In the genomic region with DNA sequence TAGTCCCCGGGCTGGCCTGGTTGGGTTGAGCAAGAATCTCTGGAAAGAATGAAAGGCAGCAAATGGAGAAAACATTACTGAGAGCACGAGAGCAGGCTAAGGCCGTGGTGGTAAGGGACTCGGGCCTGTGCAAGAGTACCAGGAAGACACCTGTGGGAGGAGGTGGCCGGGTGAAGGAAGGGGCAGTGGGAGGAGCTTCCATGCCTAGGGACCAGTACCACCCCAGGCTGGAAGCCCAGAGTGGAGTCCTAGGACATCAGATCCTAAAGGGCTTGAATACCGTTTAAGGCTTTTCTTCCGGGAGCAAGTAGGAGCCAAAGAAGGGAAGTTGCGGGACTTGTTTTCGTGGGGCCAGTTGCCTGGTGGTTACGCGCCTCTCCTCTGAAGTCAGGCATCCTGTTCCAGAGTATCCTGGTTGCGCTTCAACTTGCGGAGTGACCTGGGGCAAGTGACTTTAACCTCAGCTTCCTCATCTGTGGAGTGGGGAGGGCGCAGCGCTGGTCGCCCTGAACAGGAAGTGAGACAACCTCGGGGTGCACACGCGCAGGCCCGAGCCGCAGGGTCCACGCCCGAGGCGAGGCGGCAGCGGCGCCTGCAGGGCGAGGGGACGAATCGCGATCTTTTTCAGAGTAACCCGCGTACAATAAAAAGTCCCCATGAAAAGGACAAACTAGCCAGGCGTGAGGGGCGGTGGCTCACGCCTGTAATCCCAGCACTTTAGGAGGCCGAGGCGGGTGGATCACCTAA, we compare ENCODE assay signal across 1 cellular context.
TF ChIP-seq lines count a peak whose summit lies in the region.

No MANE protein-coding gene starts in this region.

TF ChIP-seq in HepG2, 621 proteins besides CTCF, POLR2A, EP300 and RAD21 (continued from another document and continues in another):
- TF ChIP-seq ZNF20 (CRISPR knock-in tag; IDR thresholded peaks at IDR 0.05) (no peak), ZSCAN20 (CRISPR knock-in tag; IDR thresholded peaks at IDR 0.05; ENCODE audit: borderline replicate concordance) (no peak), CENPT (CRISPR knock-in tag; IDR thresholded peaks at IDR 0.05; ENCODE audit: low read depth) (0 out of 2 replicates have a peak, but pooled peaks have one; percentile 42), DPF2 (CRISPR knock-in tag; IDR thresholded peaks at IDR 0.05; ENCODE audit: borderline replicate concordance, low read depth) (peak; percentile 68; the same call in 1 of the 2 replicates), ZNF589 (CRISPR knock-in tag; conservative IDR thresholded peaks at IDR 0.05) (no peak), MAFK (conservative IDR thresholded peaks at IDR 0.05 in 1 of 2, IDR thresholded peaks at IDR 0.05 in 1 of 2; ENCODE audit: low read length in 2 of 2) (no peak), ZFP36L2 (CRISPR knock-in tag; IDR thresholded peaks at IDR 0.05) (0 out of 2 replicates have a peak, but pooled peaks have one; percentile 74), MAFG (CRISPR knock-in tag; IDR thresholded peaks at IDR 0.05) (no peak), KDM5A (IDR thresholded peaks at IDR 0.05; ENCODE audit: borderline replicate concordance, low read length) (no peak; the same call in 1 of the 2 replicates), ZNF784 (CRISPR knock-in tag; IDR thresholded peaks at IDR 0.05; ENCODE audit: borderline replicate concordance) (no peak; the same call in 1 of the 2 replicates), THYN1 (CRISPR knock-in tag; IDR thresholded peaks at IDR 0.05; ENCODE audit: borderline replicate concordance, low read depth) (0 out of 2 replicates have a peak, but pooled peaks have one; percentile 89), SAFB2 (CRISPR knock-in tag; IDR thresholded peaks at IDR 0.05; ENCODE audit: borderline replicate concordance, low read depth) (0 out of 2 replicates have a peak, but pooled peaks have one; percentile 77), RAD51 (IDR thresholded peaks at IDR 0.05; ENCODE audit: borderline replicate concordance) (no peak), ZNF136 (CRISPR knock-in tag; IDR thresholded peaks at IDR 0.05; ENCODE audit: low read depth) (peak; percentile 88), GFI1 (CRISPR knock-in tag; IDR thresholded peaks at IDR 0.05; ENCODE audit: borderline replicate concordance) (peak; percentile 74; the same call in 1 of the 2 replicates), DBP (CRISPR knock-in tag; IDR thresholded peaks at IDR 0.05; ENCODE audit: not compliant biosample characterization) (no peak), ZNF296 (CRISPR knock-in tag; conservative IDR thresholded peaks at IDR 0.05) (peak; percentile 85), SMARCE1 (IDR thresholded peaks at IDR 0.05; ENCODE audit: borderline replicate concordance) (no peak), SP4 (CRISPR knock-in tag; IDR thresholded peaks at IDR 0.05) (peak; percentile 75; the same call in 1 of the 2 replicates), FOXO1 (CRISPR knock-in tag; IDR thresholded peaks at IDR 0.05) (no peak; the same call in 1 of the 2 replicates), FIP1L1 (IDR thresholded peaks at IDR 0.05; ENCODE audit: borderline replicate concordance, insufficient read depth, low read depth, low read length) (peak; percentile 92; the same call in 1 of the 2 replicates), EEA1 (CRISPR knock-in tag; IDR thresholded peaks at IDR 0.05; ENCODE audit: borderline replicate concordance) (0 out of 2 replicates have a peak, but pooled peaks have one; percentile 20), NFYC (CRISPR knock-in tag; IDR thresholded peaks at IDR 0.05) (peak; percentile 41; the same call in 1 of the 2 replicates), ZNF530 (CRISPR knock-in tag; IDR thresholded peaks at IDR 0.05; ENCODE audit: low read depth) (no peak; the same call in 1 of the 2 replicates), ZNF333 (CRISPR knock-in tag; IDR thresholded peaks at IDR 0.05; ENCODE audit: borderline replicate concordance) (no peak), SRY (CRISPR knock-in tag; IDR thresholded peaks at IDR 0.05) (peak; percentile 84), JUND (CRISPR knock-in tag; IDR thresholded peaks at IDR 0.05) (no peak), ZKSCAN8 (CRISPR knock-in tag; IDR thresholded peaks at IDR 0.05; ENCODE audit: borderline replicate concordance) (peak; percentile 70; the same call in 1 of the 2 replicates), YEATS2 (CRISPR knock-in tag; IDR thresholded peaks at IDR 0.05; ENCODE audit: borderline replicate concordance) (peak; percentile 69), ZFAT (CRISPR knock-in tag; conservative IDR thresholded peaks at IDR 0.05) (no peak), ZNF207 (IDR thresholded peaks at IDR 0.05; ENCODE audit: borderline replicate concordance) (no peak)
- TF ChIP-seq, protein P1, sequence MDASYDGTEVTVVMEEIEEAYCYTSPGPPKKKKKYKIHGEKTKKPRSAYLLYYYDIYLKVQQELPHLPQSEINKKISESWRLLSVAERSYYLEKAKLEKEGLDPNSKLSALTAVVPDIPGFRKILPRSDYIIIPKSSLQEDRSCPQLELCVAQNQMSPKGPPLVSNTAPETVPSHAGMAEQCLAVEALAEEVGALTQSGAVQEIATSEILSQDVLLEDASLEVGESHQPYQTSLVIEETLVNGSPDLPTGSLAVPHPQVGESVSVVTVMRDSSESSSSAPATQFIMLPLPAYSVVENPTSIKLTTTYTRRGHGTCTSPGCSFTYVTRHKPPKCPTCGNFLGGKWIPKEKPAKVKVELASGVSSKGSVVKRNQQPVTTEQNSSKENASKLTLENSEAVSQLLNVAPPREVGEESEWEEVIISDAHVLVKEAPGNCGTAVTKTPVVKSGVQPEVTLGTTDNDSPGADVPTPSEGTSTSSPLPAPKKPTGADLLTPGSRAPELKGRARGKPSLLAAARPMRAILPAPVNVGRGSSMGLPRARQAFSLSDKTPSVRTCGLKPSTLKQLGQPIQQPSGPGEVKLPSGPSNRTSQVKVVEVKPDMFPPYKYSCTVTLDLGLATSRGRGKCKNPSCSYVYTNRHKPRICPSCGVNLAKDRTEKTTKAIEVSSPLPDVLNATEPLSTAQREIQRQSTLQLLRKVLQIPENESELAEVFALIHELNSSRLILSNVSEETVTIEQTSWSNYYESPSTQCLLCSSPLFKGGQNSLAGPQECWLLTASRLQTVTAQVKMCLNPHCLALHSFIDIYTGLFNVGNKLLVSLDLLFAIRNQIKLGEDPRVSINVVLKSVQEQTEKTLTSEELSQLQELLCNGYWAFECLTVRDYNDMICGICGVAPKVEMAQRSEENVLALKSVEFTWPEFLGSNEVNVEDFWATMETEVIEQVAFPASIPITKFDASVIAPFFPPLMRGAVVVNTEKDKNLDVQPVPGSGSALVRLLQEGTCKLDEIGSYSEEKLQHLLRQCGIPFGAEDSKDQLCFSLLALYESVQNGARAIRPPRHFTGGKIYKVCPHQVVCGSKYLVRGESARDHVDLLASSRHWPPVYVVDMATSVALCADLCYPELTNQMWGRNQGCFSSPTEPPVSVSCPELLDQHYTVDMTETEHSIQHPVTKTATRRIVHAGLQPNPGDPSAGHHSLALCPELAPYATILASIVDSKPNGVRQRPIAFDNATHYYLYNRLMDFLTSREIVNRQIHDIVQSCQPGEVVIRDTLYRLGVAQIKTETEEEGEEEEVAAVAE (CRISPR knock-in tag; IDR thresholded peaks at IDR 0.05; ENCODE audit: borderline replicate concordance), result peak; percentile 90; the same call in 1 of the 2 replicates
- TF ChIP-seq, protein P2, sequence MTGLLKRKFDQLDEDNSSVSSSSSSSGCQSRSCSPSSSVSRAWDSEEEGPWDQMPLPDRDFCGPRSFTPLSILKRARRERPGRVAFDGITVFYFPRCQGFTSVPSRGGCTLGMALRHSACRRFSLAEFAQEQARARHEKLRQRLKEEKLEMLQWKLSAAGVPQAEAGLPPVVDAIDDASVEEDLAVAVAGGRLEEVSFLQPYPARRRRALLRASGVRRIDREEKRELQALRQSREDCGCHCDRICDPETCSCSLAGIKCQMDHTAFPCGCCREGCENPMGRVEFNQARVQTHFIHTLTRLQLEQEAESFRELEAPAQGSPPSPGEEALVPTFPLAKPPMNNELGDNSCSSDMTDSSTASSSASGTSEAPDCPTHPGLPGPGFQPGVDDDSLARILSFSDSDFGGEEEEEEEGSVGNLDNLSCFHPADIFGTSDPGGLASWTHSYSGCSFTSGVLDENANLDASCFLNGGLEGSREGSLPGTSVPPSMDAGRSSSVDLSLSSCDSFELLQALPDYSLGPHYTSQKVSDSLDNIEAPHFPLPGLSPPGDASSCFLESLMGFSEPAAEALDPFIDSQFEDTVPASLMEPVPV (CRISPR knock-in tag; IDR thresholded peaks at IDR 0.05), result no peak; the same call in 1 of the 2 replicates
- TF ChIP-seq, protein P3, sequence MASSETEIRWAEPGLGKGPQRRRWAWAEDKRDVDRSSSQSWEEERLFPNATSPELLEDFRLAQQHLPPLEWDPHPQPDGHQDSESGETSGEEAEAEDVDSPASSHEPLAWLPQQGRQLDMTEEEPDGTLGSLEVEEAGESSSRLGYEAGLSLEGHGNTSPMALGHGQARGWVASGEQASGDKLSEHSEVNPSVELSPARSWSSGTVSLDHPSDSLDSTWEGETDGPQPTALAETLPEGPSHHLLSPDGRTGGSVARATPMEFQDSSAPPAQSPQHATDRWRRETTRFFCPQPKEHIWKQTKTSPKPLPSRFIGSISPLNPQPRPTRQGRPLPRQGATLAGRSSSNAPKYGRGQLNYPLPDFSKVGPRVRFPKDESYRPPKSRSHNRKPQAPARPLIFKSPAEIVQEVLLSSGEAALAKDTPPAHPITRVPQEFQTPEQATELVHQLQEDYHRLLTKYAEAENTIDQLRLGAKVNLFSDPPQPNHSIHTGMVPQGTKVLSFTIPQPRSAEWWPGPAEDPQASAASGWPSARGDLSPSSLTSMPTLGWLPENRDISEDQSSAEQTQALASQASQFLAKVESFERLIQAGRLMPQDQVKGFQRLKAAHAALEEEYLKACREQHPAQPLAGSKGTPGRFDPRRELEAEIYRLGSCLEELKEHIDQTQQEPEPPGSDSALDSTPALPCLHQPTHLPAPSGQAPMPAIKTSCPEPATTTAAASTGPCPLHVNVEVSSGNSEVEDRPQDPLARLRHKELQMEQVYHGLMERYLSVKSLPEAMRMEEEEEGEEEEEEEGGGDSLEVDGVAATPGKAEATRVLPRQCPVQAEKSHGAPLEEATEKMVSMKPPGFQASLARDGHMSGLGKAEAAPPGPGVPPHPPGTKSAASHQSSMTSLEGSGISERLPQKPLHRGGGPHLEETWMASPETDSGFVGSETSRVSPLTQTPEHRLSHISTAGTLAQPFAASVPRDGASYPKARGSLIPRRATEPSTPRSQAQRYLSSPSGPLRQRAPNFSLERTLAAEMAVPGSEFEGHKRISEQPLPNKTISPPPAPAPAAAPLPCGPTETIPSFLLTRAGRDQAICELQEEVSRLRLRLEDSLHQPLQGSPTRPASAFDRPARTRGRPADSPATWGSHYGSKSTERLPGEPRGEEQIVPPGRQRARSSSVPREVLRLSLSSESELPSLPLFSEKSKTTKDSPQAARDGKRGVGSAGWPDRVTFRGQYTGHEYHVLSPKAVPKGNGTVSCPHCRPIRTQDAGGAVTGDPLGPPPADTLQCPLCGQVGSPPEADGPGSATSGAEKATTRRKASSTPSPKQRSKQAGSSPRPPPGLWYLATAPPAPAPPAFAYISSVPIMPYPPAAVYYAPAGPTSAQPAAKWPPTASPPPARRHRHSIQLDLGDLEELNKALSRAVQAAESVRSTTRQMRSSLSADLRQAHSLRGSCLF (CRISPR knock-in tag; IDR thresholded peaks at IDR 0.05; ENCODE audit: borderline replicate concordance), result no peak
- TF ChIP-seq, protein P4, sequence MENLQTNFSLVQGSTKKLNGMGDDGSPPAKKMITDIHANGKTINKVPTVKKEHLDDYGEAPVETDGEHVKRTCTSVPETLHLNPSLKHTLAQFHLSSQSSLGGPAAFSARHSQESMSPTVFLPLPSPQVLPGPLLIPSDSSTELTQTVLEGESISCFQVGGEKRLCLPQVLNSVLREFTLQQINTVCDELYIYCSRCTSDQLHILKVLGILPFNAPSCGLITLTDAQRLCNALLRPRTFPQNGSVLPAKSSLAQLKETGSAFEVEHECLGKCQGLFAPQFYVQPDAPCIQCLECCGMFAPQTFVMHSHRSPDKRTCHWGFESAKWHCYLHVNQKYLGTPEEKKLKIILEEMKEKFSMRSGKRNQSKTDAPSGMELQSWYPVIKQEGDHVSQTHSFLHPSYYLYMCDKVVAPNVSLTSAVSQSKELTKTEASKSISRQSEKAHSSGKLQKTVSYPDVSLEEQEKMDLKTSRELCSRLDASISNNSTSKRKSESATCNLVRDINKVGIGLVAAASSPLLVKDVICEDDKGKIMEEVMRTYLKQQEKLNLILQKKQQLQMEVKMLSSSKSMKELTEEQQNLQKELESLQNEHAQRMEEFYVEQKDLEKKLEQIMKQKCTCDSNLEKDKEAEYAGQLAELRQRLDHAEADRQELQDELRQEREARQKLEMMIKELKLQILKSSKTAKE (CRISPR knock-in tag; IDR thresholded peaks at IDR 0.05; ENCODE audit: borderline replicate concordance), result no peak
- TF ChIP-seq, protein P5, sequence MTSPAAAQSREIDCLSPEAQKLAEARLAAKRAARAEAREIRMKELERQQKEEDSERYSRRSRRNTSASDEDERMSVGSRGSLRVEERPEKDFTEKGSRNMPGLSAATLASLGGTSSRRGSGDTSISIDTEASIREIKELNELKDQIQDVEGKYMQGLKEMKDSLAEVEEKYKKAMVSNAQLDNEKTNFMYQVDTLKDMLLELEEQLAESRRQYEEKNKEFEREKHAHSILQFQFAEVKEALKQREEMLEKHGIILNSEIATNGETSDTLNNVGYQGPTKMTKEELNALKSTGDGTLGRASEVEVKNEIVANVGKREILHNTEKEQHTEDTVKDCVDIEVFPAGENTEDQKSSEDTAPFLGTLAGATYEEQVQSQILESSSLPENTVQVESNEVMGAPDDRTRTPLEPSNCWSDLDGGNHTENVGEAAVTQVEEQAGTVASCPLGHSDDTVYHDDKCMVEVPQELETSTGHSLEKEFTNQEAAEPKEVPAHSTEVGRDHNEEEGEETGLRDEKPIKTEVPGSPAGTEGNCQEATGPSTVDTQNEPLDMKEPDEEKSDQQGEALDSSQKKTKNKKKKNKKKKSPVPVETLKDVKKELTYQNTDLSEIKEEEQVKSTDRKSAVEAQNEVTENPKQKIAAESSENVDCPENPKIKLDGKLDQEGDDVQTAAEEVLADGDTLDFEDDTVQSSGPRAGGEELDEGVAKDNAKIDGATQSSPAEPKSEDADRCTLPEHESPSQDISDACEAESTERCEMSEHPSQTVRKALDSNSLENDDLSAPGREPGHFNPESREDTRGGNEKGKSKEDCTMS (CRISPR knock-in tag; conservative IDR thresholded peaks at IDR 0.05), result peak; percentile 90
